In genomic region chr1:109094377-109094803, GRCh38 we compare ENCODE assay signal across 15 cellular contexts. TPM values are rescaled to one million over a fixed set of nuclear protein-coding genes. Genes with fewer than 3 reads are reported as not detected.
DNase-seq lines count a peak whose midpoint lies in the region; ATAC-seq and TF ChIP-seq lines count a peak whose summit lies in the region.
"Had no signal": no experiment of that assay in that cellular context is flagged by ENCODE, and none has a peak within 500 bp of the region (broad histone marks: within the 10 kb centered on the region; RNA-seq: fewer than 3 reads in every experiment).

No MANE protein-coding gene starts in this region.

- peak; percentile 60 for DNase-seq in AG10803 (ENCODE audit: low read depth)
- no peak for DNase-seq in activated T-helper 1 cell treated with anti-CD3 and anti-CD28 coated beads, Interleukin-12 subunit alpha, Interleukin-12 subunit beta, Interleukin-2, Interleukin-4 antibody, amounts not matched to agents 30 ng/mL and 10 ng/mL and 1 ng/mL, durations not matched to agents 14 hours and 24 hours and 36 hours (ENCODE audit: low spot score)
- DNase-seq in medulla oblongata (ENCODE audit: extremely low spot score) = no peak
- DNase-seq: activated naive CD4-positive, alpha-beta T cell; erythroblast; midbrain; NCI-H1092; NCI-H226; thyroid gland had no signal

- H3K36me3 ChIP-seq in HEK293 (ENCODE audit: control insufficient read depth in 2 of 2, insufficient read depth in 1 of 2, low read length in 2 of 2) (peaks cover 3 to 28% of the 10 kb centered on the region in 2 experiments; a peak in 2 of 3 replicates), muscle layer of duodenum (ENCODE audit: control insufficient read depth in 1 of 2, insufficient read depth in 2 of 2, low read length in 2 of 2) (peaks cover 17 to 34% of the 10 kb centered on the region in 2 donors)

- ATAC-seq in HG03378 (IDR thresholded peaks at IDR 0.05; ENCODE audit: unreplicated experiment) = no peak
- no peak for ATAC-seq in HG03432 (IDR thresholded peaks at IDR 0.05; ENCODE audit: unreplicated experiment)

- H3K4me3 ChIP-seq in AG10803 (ENCODE audit: low read length) (no peak overlapping the region), HEK293 (ENCODE audit: low read depth, low read length) (no peak overlapping the region), muscle layer of duodenum (ENCODE audit: low read depth in 1 of 2, low read length in 2 of 2) (peak overlapping the region in 1 of 2 donors; percentile 12)
- H3K4me3 ChIP-seq: coronary artery, thyroid gland had no signal

- no peaks in the 10 kb centered on the region for H3K9me3 ChIP-seq in HEK293 (ENCODE audit: control insufficient read depth, insufficient read depth, low read depth, low read length)
- no peaks in the 10 kb centered on the region for H3K9me3 ChIP-seq in muscle layer of duodenum (ENCODE audit: control insufficient read depth in 1 of 2, low read length in 2 of 2)
- H3K9me3 ChIP-seq: thyroid gland had no signal

- CTCF ChIA-PET in HEK293 (lab: Yijun Ruan, JAX) = no interaction called here

- H3K27me3 Mint-ChIP-seq in brain = no peaks in the 10 kb centered on the region
- H3K27me3 Mint-ChIP-seq in activated T-helper 1 cell treated with anti-CD3 and anti-CD28 coated beads, Interleukin-12 subunit alpha, Interleukin-12 subunit beta, Interleukin-2, Interleukin-4 antibody, amounts not matched to agents 30 ng/mL and 10 ng/mL and 1 ng/mL, durations not matched to agents 14 hours and 24 hours and 36 hours (ENCODE audit: insufficient read depth) = no peaks in the 10 kb centered on the region

- TF ChIP-seq CTCF in AG10803 (conservative IDR thresholded peaks at IDR 0.05; ENCODE audit: low read length) (no peak), HEK293 (tag by site-specific recombination; IDR thresholded peaks at IDR 0.05) (no peak), brain (conservative IDR thresholded peaks at IDR 0.05) (no peak)

- peaks cover 17% of the 10 kb centered on the region for H3K36me3 Mint-ChIP-seq in brain
- peaks cover 26% of the 10 kb centered on the region for H3K36me3 Mint-ChIP-seq in activated T-helper 1 cell treated with anti-CD3 and anti-CD28 coated beads, Interleukin-12 subunit alpha, Interleukin-12 subunit beta, Interleukin-2, Interleukin-4 antibody, amounts not matched to agents 30 ng/mL and 10 ng/mL and 1 ng/mL, durations not matched to agents 14 hours and 24 hours and 36 hours (ENCODE audit: low read depth)

- H3K4me3 Mint-ChIP-seq in brain = peak overlapping the region in 3 of 5 experiments; percentile 65 to 71 (median 69)
- no peak overlapping the region for H3K4me3 Mint-ChIP-seq in activated T-helper 1 cell treated with anti-CD3 and anti-CD28 coated beads, Interleukin-12 subunit alpha, Interleukin-12 subunit beta, Interleukin-2, Interleukin-4 antibody, amounts not matched to agents 30 ng/mL and 10 ng/mL and 1 ng/mL, durations not matched to agents 14 hours and 24 hours and 36 hours

- H3K27me3 ChIP-seq in muscle layer of duodenum (ENCODE audit: low read depth, low read length) = no peaks in the 10 kb centered on the region
- H3K27me3 ChIP-seq: thyroid gland had no signal

- no peaks in the 10 kb centered on the region for H3K4me1 ChIP-seq in HEK293 (ENCODE audit: control insufficient read depth, insufficient read depth, low read length)
- peaks cover 12 to 44% of the 10 kb centered on the region in 2 donors for H3K4me1 ChIP-seq in muscle layer of duodenum (ENCODE audit: control insufficient read depth in 1 of 2, insufficient read depth in 2 of 2, low read length in 2 of 2)

- peaks cover 60% of the 10 kb centered on the region for H3K4me1 Mint-ChIP-seq in brain
- H3K4me1 Mint-ChIP-seq in activated T-helper 1 cell treated with anti-CD3 and anti-CD28 coated beads, Interleukin-12 subunit alpha, Interleukin-12 subunit beta, Interleukin-2, Interleukin-4 antibody, amounts not matched to agents 30 ng/mL and 10 ng/mL and 1 ng/mL, durations not matched to agents 14 hours and 24 hours and 36 hours (ENCODE audit: low read depth) = peaks cover 21% of the 10 kb centered on the region

- intact Hi-C loops in activated T-helper 1 cell treated with anti-CD3 and anti-CD28 coated beads, Interleukin-12 subunit alpha, Interleukin-12 subunit beta, Interleukin-2, Interleukin-4 antibody, amounts not matched to agents 30 ng/mL and 10 ng/mL and 1 ng/mL, durations not matched to agents 14 hours and 24 hours and 36 hours (cut with micrococcal nuclease) = loop anchor here (5.0 kb wide), 1 partner anchor 438 kb away; no protein-coding TSS in a partner anchor

- POLR2A ChIA-PET in HEK293 (lab: Yijun Ruan, JAX) = interaction anchor here (1.1 kb wide), 1 partner anchor 19 kb away, joined by 4 read pairs; the partner anchor contains the start of gene TAF13

- peaks cover 0 to 7% (median 5%) of the 10 kb centered on the region in 5 experiments for H3K9me3 Mint-ChIP-seq in brain
- no peaks in the 10 kb centered on the region for H3K9me3 Mint-ChIP-seq in activated T-helper 1 cell treated with anti-CD3 and anti-CD28 coated beads, Interleukin-12 subunit alpha, Interleukin-12 subunit beta, Interleukin-2, Interleukin-4 antibody, amounts not matched to agents 30 ng/mL and 10 ng/mL and 1 ng/mL, durations not matched to agents 14 hours and 24 hours and 36 hours

- peak overlapping the region in 4 of 5 experiments; percentile 43 to 97 (median 82) for H3K27ac Mint-ChIP-seq in brain
- no peak overlapping the region for H3K27ac Mint-ChIP-seq in activated T-helper 1 cell treated with anti-CD3 and anti-CD28 coated beads, Interleukin-12 subunit alpha, Interleukin-12 subunit beta, Interleukin-2, Interleukin-4 antibody, amounts not matched to agents 30 ng/mL and 10 ng/mL and 1 ng/mL, durations not matched to agents 14 hours and 24 hours and 36 hours

- no peak overlapping the region for H3K27ac ChIP-seq in HEK293 (ENCODE audit: extremely low read depth, low read depth, low read length)
- peak overlapping the region; percentile 86 for H3K27ac ChIP-seq in muscle layer of duodenum (ENCODE audit: low read length)
- H3K27ac ChIP-seq: coronary artery, thyroid gland had no signal

TF ChIP-seq in HEK293, 187 proteins besides CTCF, POLR2A, EP300 and RAD21 (continues in another document):
- TF ChIP-seq ZNF366 (tag by site-specific recombination; conservative IDR thresholded peaks at IDR 0.05) (peak; percentile 61), ZNF391 (tag by site-specific recombination; IDR thresholded peaks at IDR 0.05; ENCODE audit: borderline replicate concordance, low read depth) (no peak), ZXDB (tag by site-specific recombination; IDR thresholded peaks at IDR 0.05) (peak; percentile 82), ZNF202 (tag by site-specific recombination; IDR thresholded peaks at IDR 0.05; ENCODE audit: borderline replicate concordance) (no peak), ATF2 (tag by site-specific recombination; IDR thresholded peaks at IDR 0.05; ENCODE audit: low read depth) (no peak), ZNF133 (tag by site-specific recombination; IDR thresholded peaks at IDR 0.05) (no peak), ZNF701 (tag by site-specific recombination; IDR thresholded peaks at IDR 0.05) (no peak), ZNF362 (tag by site-specific recombination; IDR thresholded peaks at IDR 0.05) (no peak)

RNA-seq across cellular contexts. Expression of gene TMEM167B, which starts 3.8 kb away (rescaled TPM):
- 21.1 TPM for polyA plus RNA-seq in brain (ENCODE audit: insufficient read depth, low read depth, low replicate concordance)
- 26.2 and 27.6 TPM in 2 replicates for total RNA-seq in activated T-helper 1 cell treated with anti-CD3 and anti-CD28 coated beads, Interleukin-12 subunit alpha, Interleukin-12 subunit beta, Interleukin-2, Interleukin-4 antibody, amounts not matched to agents 30 ng/mL and 10 ng/mL and 1 ng/mL, durations not matched to agents 14 hours and 24 hours and 36 hours

RNA-seq across cellular contexts. Expression of gene TAF13, which starts 18.6 kb away (rescaled TPM):
- 27.5 TPM for polyA plus RNA-seq in brain (ENCODE audit: insufficient read depth, low read depth, low replicate concordance)
- 28.8 and 32.6 TPM in 2 replicates for total RNA-seq in activated T-helper 1 cell treated with anti-CD3 and anti-CD28 coated beads, Interleukin-12 subunit alpha, Interleukin-12 subunit beta, Interleukin-2, Interleukin-4 antibody, amounts not matched to agents 30 ng/mL and 10 ng/mL and 1 ng/mL, durations not matched to agents 14 hours and 24 hours and 36 hours

RNA-seq across cellular contexts. Expression of gene ELAPOR1, which starts 19.5 kb away (rescaled TPM):
- polyA plus RNA-seq in brain (ENCODE audit: insufficient read depth, low read depth, low replicate concordance) = 205 TPM
- total RNA-seq in activated T-helper 1 cell treated with anti-CD3 and anti-CD28 coated beads, Interleukin-12 subunit alpha, Interleukin-12 subunit beta, Interleukin-2, Interleukin-4 antibody, amounts not matched to agents 30 ng/mL and 10 ng/mL and 1 ng/mL, durations not matched to agents 14 hours and 24 hours and 36 hours = 32.7 and 38.5 TPM in 2 replicates

RNA-seq across cellular contexts. Expression of gene WDR47, which starts 52.5 kb away (rescaled TPM):
- 26.0 TPM for polyA plus RNA-seq in brain (ENCODE audit: insufficient read depth, low read depth, low replicate concordance)
- total RNA-seq in activated T-helper 1 cell treated with anti-CD3 and anti-CD28 coated beads, Interleukin-12 subunit alpha, Interleukin-12 subunit beta, Interleukin-2, Interleukin-4 antibody, amounts not matched to agents 30 ng/mL and 10 ng/mL and 1 ng/mL, durations not matched to agents 14 hours and 24 hours and 36 hours = 11.5 and 14.4 TPM in 2 replicates
